Comparison of ENCODE assay signal across 19 cellular contexts in the genomic region with DNA sequence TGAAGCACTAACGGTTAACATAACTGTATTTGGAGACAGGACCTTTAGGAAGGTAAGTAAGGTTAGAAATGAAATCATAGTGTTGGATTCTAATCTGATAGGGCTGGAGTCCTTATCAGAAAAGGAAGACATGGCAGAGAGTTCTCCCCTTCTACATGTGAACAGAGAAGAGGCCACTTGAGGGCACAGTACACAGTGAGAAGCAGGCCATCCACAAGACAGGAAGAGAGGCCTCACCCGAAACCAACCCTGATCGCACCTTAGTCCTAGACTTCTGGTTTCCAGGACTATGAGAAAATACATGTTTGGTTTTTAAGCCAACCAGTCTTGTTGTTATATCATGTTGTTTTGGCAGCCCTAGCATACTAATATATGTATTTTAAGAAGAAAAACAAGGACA.
DNase-seq lines count a peak whose midpoint lies in the region; ATAC-seq and TF ChIP-seq lines count a peak whose summit lies in the region.
"Had no signal": no experiment of that assay in that cellular context is flagged by ENCODE, and none has a peak within 500 bp of the region (broad histone marks: within the 10 kb centered on the region; RNA-seq: fewer than 3 reads in every experiment).

No MANE protein-coding gene starts in this region.

- no peaks in the 10 kb centered on the region for H3K36me3 ChIP-seq in transverse colon
- H3K36me3 ChIP-seq: heart left ventricle, upper lobe of right lung had no signal

- H3K4me3 Mint-ChIP-seq in HFFc6: no peak overlapping the region
- H3K4me3 Mint-ChIP-seq: activated CD4-positive, alpha-beta memory T cell treated with anti-CD3 and anti-CD28 coated beads, Interleukin-2, amount 10 ng/mL, durations not matched to agents 7 days and 5 days; nephron had no signal

- H3K4me3 ChIP-seq in transverse colon (no peak overlapping the region), foreskin fibroblast (ENCODE audit: low read depth in 1 of 2, low read length in 2 of 2) (no peak overlapping the region)
- H3K4me3 ChIP-seq: heart left ventricle, upper lobe of right lung had no signal

- no peaks in the 10 kb centered on the region for H3K36me3 Mint-ChIP-seq in HFFc6 (ENCODE audit: low read depth)

- TF ChIP-seq EP300 in transverse colon (IDR thresholded peaks at IDR 0.05; ENCODE audit: low read depth): no peak

- intact Hi-C loops in transverse colon (cut with DNase I; ENCODE audit: low total_unique reads): no loop called here

- H3K4me1 ChIP-seq in transverse colon: no peaks in the 10 kb centered on the region
- H3K4me1 ChIP-seq: heart left ventricle, upper lobe of right lung had no signal

- TF ChIP-seq CTCF in transverse colon (IDR thresholded peaks at IDR 0.05): no peak
- TF ChIP-seq CTCF in HFFc6 (IDR thresholded peaks at IDR 0.05): no peak
- TF ChIP-seq CTCF in foreskin fibroblast (IDR thresholded peaks at IDR 0.05; ENCODE audit: low read depth, low read length): no peak

- no peaks in the 10 kb centered on the region for H3K27me3 ChIP-seq in transverse colon
- H3K27me3 ChIP-seq: heart left ventricle, upper lobe of right lung had no signal

- ATAC-seq in HG02981 (IDR thresholded peaks at IDR 0.05; ENCODE audit: unreplicated experiment): peak; percentile 50
- ATAC-seq: stimulated activated naive CD8-positive, alpha-beta T cell treated with anti-CD3 and anti-CD28 coated beads, Interleukin-15, Interleukin-2, amounts not matched to agents 100 U/mL and 50 U/mL, for 24 hours; upper lobe of right lung had no signal

- H3K9me3 ChIP-seq in transverse colon: no peaks in the 10 kb centered on the region
- H3K9me3 ChIP-seq: heart left ventricle, upper lobe of right lung had no signal

- H3K4me1 Mint-ChIP-seq in HFFc6 (ENCODE audit: low read depth): no peaks in the 10 kb centered on the region
- H3K4me1 Mint-ChIP-seq: activated CD4-positive, alpha-beta memory T cell treated with anti-CD3 and anti-CD28 coated beads, Interleukin-2, amount 10 ng/mL, durations not matched to agents 7 days and 5 days; nephron had no signal

- DNase-seq in NCI-H146 (lab: John Stamatoyannopoulos, UW): peak; percentile 13
- no peak for DNase-seq in NCI-H146 treated with DMSO at 0.1 percent for 48 hours (lab: John Stamatoyannopoulos, UW; ENCODE audit: unreplicated experiment)
- peak; percentile 12 for DNase-seq in NOMO-1 treated with dmso at 0.1 percent for 144 hours (lab: John Stamatoyannopoulos, UW; ENCODE audit: unreplicated experiment)
- peak; percentile 7 for DNase-seq in transverse colon
- no peak for DNase-seq in Kasumi-1 (lab: John Stamatoyannopoulos, UW)
- DNase-seq in HFFc6: no peak
- DNase-seq in foreskin fibroblast: no peak
- DNase-seq: activated CD4-positive, alpha-beta memory T cell treated with anti-CD3 and anti-CD28 coated beads, Interleukin-2, amount 10 ng/mL, durations not matched to agents 7 days and 5 days; DMS153; heart left ventricle; islet precursor cell; mesenchymal stem cell; NCI-H2107; NCI-H526; stimulated activated naive CD8-positive, alpha-beta T cell treated with anti-CD3 and anti-CD28 coated beads, Interleukin-15, Interleukin-2, amounts not matched to agents 100 U/mL and 50 U/mL, for 24 hours; upper lobe of right lung had no signal

- H3K27ac ChIP-seq in transverse colon: no peak overlapping the region
- H3K27ac ChIP-seq: C4-2B, heart left ventricle, upper lobe of right lung had no signal

- no peak overlapping the region for H3K27ac Mint-ChIP-seq in HFFc6
- H3K27ac Mint-ChIP-seq: activated CD4-positive, alpha-beta memory T cell treated with anti-CD3 and anti-CD28 coated beads, Interleukin-2, amount 10 ng/mL, durations not matched to agents 7 days and 5 days; nephron had no signal

- H3K27me3 Mint-ChIP-seq in HFFc6 (ENCODE audit: insufficient read depth): no peaks in the 10 kb centered on the region
- H3K27me3 Mint-ChIP-seq: activated CD4-positive, alpha-beta memory T cell treated with anti-CD3 and anti-CD28 coated beads, Interleukin-2, amount 10 ng/mL, durations not matched to agents 7 days and 5 days had no signal

- in situ Hi-C loops in transverse colon (cut with MboI; ENCODE audit: low pct_ligation_motif_present in 1 of 4, low pct_unique_long_range_greater_than_20kb in 1 of 4, low sequenced_read_pairs in 3 of 4): no loop called here

- 77 to 84% methylated on average over 1 to 3 of the region's 3 CpGs for WGBS in transverse colon (ENCODE audit: low coverage in 1 of 2), 2 donors

- peaks cover 11% of the 10 kb centered on the region for H3K9me3 Mint-ChIP-seq in HFFc6
- H3K9me3 Mint-ChIP-seq: nephron had no signal

- TF ChIP-seq POLR2A in transverse colon (IDR thresholded peaks at IDR 0.05): no peak

Comparison
In these comparisons a context has a peak if more than half of its experiments do, and no peak if none do; other contexts are left out.
1. DNase-seq: peak in NCI-H146 (single experiment), NOMO-1 treated with dmso at 0.1 percent for 144 hours (single experiment) and transverse colon (single experiment); none in NCI-H146 treated with DMSO at 0.1 percent for 48 hours (single experiment), Kasumi-1 (0 of 2), HFFc6 (single experiment) and foreskin fibroblast (0 of 2).